ENCODE assay signal across 1 cellular context in genomic region chr7:151080522-151081169, GRCh38.
TF ChIP-seq lines count a peak whose summit lies in the region.

Gene FASTK (minus strand): TSS chr7:151080809. CDS start chr7:151080766, 43 bp downstream.

TF ChIP-seq in K562, 482 proteins besides CTCF, POLR2A, EP300 and RAD21 (continued from another document):
- TF ChIP-seq ZC3H4 (CRISPR knock-in tag; IDR thresholded peaks at IDR 0.05; ENCODE audit: borderline replicate concordance) = 0 out of 2 replicates have a peak, but pooled peaks have one; percentile 21
- peak; percentile 98 for TF ChIP-seq CREB3L1 (IDR thresholded peaks at IDR 0.05; ENCODE audit: borderline replicate concordance, low read depth)
TF ChIP-seq in K562: peak in this region for 170.
